In the genomic region with DNA sequence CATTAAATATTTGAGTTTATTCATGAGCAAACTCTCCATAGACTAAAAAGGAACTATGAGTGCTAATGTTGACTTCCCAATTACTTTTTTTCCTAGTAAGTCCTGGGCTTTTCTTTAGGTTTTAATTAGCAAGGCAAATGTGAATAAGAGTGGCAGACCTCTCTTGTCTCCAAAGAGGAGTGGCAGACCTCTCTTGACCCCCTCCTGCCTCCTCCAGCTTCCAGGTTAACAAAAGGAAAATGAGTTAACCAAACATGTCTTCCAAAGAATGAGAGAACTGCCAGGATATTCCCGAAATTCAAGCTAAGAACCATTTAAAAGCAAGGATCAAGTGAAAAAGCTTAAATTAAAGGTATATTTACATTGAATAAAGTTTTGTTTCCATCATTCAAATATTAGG, we compare ENCODE assay signal across 29 cellular contexts.
"Had no signal": no experiment of that assay in that cellular context is flagged by ENCODE, and none has a peak within 500 bp of the region (broad histone marks: within the 10 kb centered on the region; RNA-seq: fewer than 3 reads in every experiment).

No MANE protein-coding gene starts in this region.

- H3K27me3 ChIP-seq: ascending aorta, body of pancreas, MG63, Peyer's patch, SJCRH30 had no signal

- H3K27me3 Mint-ChIP-seq: activated CD8-positive, alpha-beta T cell treated with anti-CD3 and anti-CD28 coated beads for 36 hours; activated naive CD4-positive, alpha-beta T cell treated with anti-CD3 and anti-CD28 coated beads, Interleukin-2, amount 50 U/mL, for 24 hours; activated naive CD8-positive, alpha-beta T cell treated with anti-CD3 and anti-CD28 coated beads, Interleukin-2, amount 50 U/mL, for 24 hours; central memory CD8-positive, alpha-beta T cell had no signal

- H3K9ac ChIP-seq: SK-N-SH had no signal

- H3K9me3 Mint-ChIP-seq: activated naive CD4-positive, alpha-beta T cell treated with anti-CD3 and anti-CD28 coated beads, Interleukin-2, amount 50 U/mL, for 24 hours had no signal

- H3K36me3 ChIP-seq: ascending aorta, MG63, Peyer's patch, SJCRH30 had no signal

- H3K4me3 ChIP-seq: ascending aorta, body of pancreas, MG63, Peyer's patch, SJCRH30 had no signal

- H3K4me3 Mint-ChIP-seq: activated CD8-positive, alpha-beta T cell treated with anti-CD3 and anti-CD28 coated beads for 36 hours; activated naive CD4-positive, alpha-beta T cell treated with anti-CD3 and anti-CD28 coated beads, Interleukin-2, amount 50 U/mL, for 24 hours; activated naive CD8-positive, alpha-beta T cell treated with anti-CD3 and anti-CD28 coated beads, Interleukin-2, amount 50 U/mL, for 24 hours; central memory CD8-positive, alpha-beta T cell had no signal

- ATAC-seq: activated CD4-positive, CD25-positive, alpha-beta regulatory T cell treated with anti-CD3 and anti-CD28 coated beads, Interleukin-2, amount 50 U/mL, for 24 hours; activated CD8-positive, alpha-beta T cell treated with anti-CD3 and anti-CD28 coated beads for 36 hours; activated naive CD8-positive, alpha-beta T cell treated with anti-CD3 and anti-CD28 coated beads, Interleukin-2, amount 50 U/mL, for 24 hours; body of pancreas had no signal

- H3K27ac Mint-ChIP-seq: activated CD8-positive, alpha-beta T cell treated with anti-CD3 and anti-CD28 coated beads for 36 hours; activated naive CD4-positive, alpha-beta T cell treated with anti-CD3 and anti-CD28 coated beads, Interleukin-2, amount 50 U/mL, for 24 hours; activated naive CD8-positive, alpha-beta T cell treated with anti-CD3 and anti-CD28 coated beads, Interleukin-2, amount 50 U/mL, for 24 hours had no signal

- H3K36me3 Mint-ChIP-seq: activated naive CD4-positive, alpha-beta T cell treated with anti-CD3 and anti-CD28 coated beads, Interleukin-2, amount 50 U/mL, for 24 hours had no signal

- H3K27ac ChIP-seq: ascending aorta, body of pancreas, Peyer's patch, RWPE1, SJCRH30, VCaP had no signal

- H3K4me1 Mint-ChIP-seq: activated naive CD4-positive, alpha-beta T cell treated with anti-CD3 and anti-CD28 coated beads, Interleukin-2, amount 50 U/mL, for 24 hours; activated naive CD8-positive, alpha-beta T cell treated with anti-CD3 and anti-CD28 coated beads, Interleukin-2, amount 50 U/mL, for 24 hours; central memory CD8-positive, alpha-beta T cell had no signal

- H3K9me3 ChIP-seq: ascending aorta, body of pancreas, MG63, Peyer's patch, SJCRH30, SK-N-SH had no signal

- DNase-seq: activated CD4-positive, alpha-beta T cell treated with anti-CD3 and anti-CD28 coated beads for 4 hours; activated CD8-positive, alpha-beta memory T cell treated with anti-CD3 and anti-CD28 coated beads, Interleukin-2, amount 50 U/mL, for 4 hours; activated CD8-positive, alpha-beta T cell treated with anti-CD3 and anti-CD28 coated beads for 36 hours; activated naive CD4-positive, alpha-beta T cell; activated naive CD8-positive, alpha-beta T cell treated with anti-CD3 and anti-CD28 coated beads, Interleukin-2, amount 50 U/mL, for 24 hours; activated T-cell treated with anti-CD3 and anti-CD28 coated beads, Interleukin-2, amount 50 U/mL, for 1 hour; amniotic stem cell; body of pancreas; MG63; MV-4-11; NCI-H1092 treated with DMSO at 0.1 percent for 48 hours; NCI-H1417 treated with DMSO at 0.1 percent for 48 hours; NCI-H1694; NCI-H2029; NCI-H2107; NCI-H2171 treated with DMSO at 0.1 percent for 48 hours; NCI-H226; NK-92 treated with Interleukin-12 subunit alpha and Interleukin-12 subunit beta, amount 100 ng/mL, for 24 hours; Peyer's patch; Right ventricle myocardium superior; SJCRH30; SK-N-SH; T-helper 1 cell had no signal

- H3K4me2 ChIP-seq: SK-N-SH had no signal

- H3K4me1 ChIP-seq: ascending aorta, body of pancreas, Peyer's patch, SJCRH30 had no signal
